ENCODE assay signal across 8 cellular contexts in genomic region chr12:57229634-57230380, GRCh38. TPM values are rescaled to one million over a fixed set of nuclear protein-coding genes. Genes with fewer than 3 reads are reported as not detected.
DNase-seq lines count a peak whose midpoint lies in the region; ATAC-seq and TF ChIP-seq lines count a peak whose summit lies in the region.

TSS of gene SHMT2 (plus strand) at chr12:57229711. CDS start at chr12:57229779, 68 bp downstream.

- peaks cover 29% of the 10 kb centered on the region for H3K27me3 Mint-ChIP-seq in activated T-cell treated with anti-CD3 and anti-CD28 coated beads, Interleukin-2, amount 50 U/mL, for 72 hours (ENCODE audit: low read depth)
- peaks cover 9 to 16% (median 10%) of the 10 kb centered on the region in 3 donors for H3K27me3 Mint-ChIP-seq in naive B cell

- peak within 1 kb of the TSS; percentile 91 for H3K27ac ChIP-seq in fibroblast of lung (ENCODE audit: insufficient read depth, low read length)

- peak within 1 kb of the TSS; percentile 99 for H3K4me2 ChIP-seq in fibroblast of lung (ENCODE audit: extremely low read depth, insufficient read depth, low read length)

- H3K9me3 ChIP-seq in fibroblast of lung (ENCODE audit: control insufficient read depth, insufficient read depth, low read depth, low read length) = no peaks in the 10 kb centered on the region

- peaks cover 31 to 37% of the 10 kb centered on the region in 2 donors for H3K36me3 Mint-ChIP-seq in activated T-cell treated with anti-CD3 and anti-CD28 coated beads, Interleukin-2, amount 50 U/mL, for 72 hours (ENCODE audit: insufficient read depth in 2 of 2)
- H3K36me3 Mint-ChIP-seq in naive B cell = peaks cover 6 to 30% of the 10 kb centered on the region in 2 donors
- H3K36me3 Mint-ChIP-seq in stimulated activated effector memory CD8-positive, alpha-beta T cell treated with anti-CD3 and anti-CD28 coated beads, Interleukin-12 subunit alpha, Interleukin-12 subunit beta, amount 100 ng/mL, for 72 hours = peaks cover 62% of the 10 kb centered on the region

- peak within 1 kb of the TSS; percentile 88 for H3K9ac ChIP-seq in fibroblast of lung (ENCODE audit: insufficient read depth, low read length)

- peak within 1 kb of the TSS; percentile 93 to 100 for H3K4me3 Mint-ChIP-seq in activated T-cell treated with anti-CD3 and anti-CD28 coated beads, Interleukin-2, amount 50 U/mL, for 72 hours
- H3K4me3 Mint-ChIP-seq in naive B cell = peak within 1 kb of the TSS; percentile 96 to 99 (median 98)
- H3K4me3 Mint-ChIP-seq in stimulated activated effector memory CD8-positive, alpha-beta T cell treated with anti-CD3 and anti-CD28 coated beads, Interleukin-12 subunit alpha, Interleukin-12 subunit beta, amount 100 ng/mL, for 72 hours = peak within 1 kb of the TSS; percentile 100

- peaks cover 28% of the 10 kb centered on the region for H3K36me3 ChIP-seq in fibroblast of lung (ENCODE audit: control insufficient read depth, insufficient read depth, low read length)

- H3K9me3 Mint-ChIP-seq in activated T-cell treated with anti-CD3 and anti-CD28 coated beads, Interleukin-2, amount 50 U/mL, for 72 hours = no peaks in the 10 kb centered on the region
- peaks cover 0 to 5% (median 0%) of the 10 kb centered on the region in 7 donors for H3K9me3 Mint-ChIP-seq in naive B cell
- H3K9me3 Mint-ChIP-seq in stimulated activated effector memory CD8-positive, alpha-beta T cell treated with anti-CD3 and anti-CD28 coated beads, Interleukin-12 subunit alpha, Interleukin-12 subunit beta, amount 100 ng/mL, for 72 hours = no peaks in the 10 kb centered on the region

- peaks cover 34% of the 10 kb centered on the region for H3K4me1 ChIP-seq in fibroblast of lung (ENCODE audit: control insufficient read depth, extremely low read depth, insufficient read depth, low read length)

- peaks cover 3% of the 10 kb centered on the region for H3K27me3 ChIP-seq in fibroblast of lung (ENCODE audit: control insufficient read depth, insufficient read depth, low read length)

- H2AFZ ChIP-seq in fibroblast of lung (ENCODE audit: low read length) = peak within 1 kb of the TSS; percentile 11

- peaks cover 28% of the 10 kb centered on the region for H3K79me2 ChIP-seq in fibroblast of lung (ENCODE audit: control insufficient read depth, insufficient read depth, low read length)

- ATAC-seq in GM21717 (IDR thresholded peaks at IDR 0.05; ENCODE audit: unreplicated experiment) (peak; percentile 39), naive B cell (ENCODE audit: low read depth in 2 of 2) (peak; percentile 19 to 39)
- peak; percentile 62 to 68 for ATAC-seq in activated T-cell treated with anti-CD3 and anti-CD28 coated beads, Interleukin-2, amount 50 U/mL, for 72 hours (replicated peaks in 1 of 2)
- peak; percentile 78 for ATAC-seq in stimulated activated effector memory CD8-positive, alpha-beta T cell treated with anti-CD3 and anti-CD28 coated beads, Interleukin-12 subunit alpha, Interleukin-12 subunit beta, amount 100 ng/mL, for 72 hours

- no peak for TF ChIP-seq CTCF in fibroblast of lung (conservative IDR thresholded peaks at IDR 0.05 in 1 of 2, IDR thresholded peaks at IDR 0.05 in 1 of 2; ENCODE audit: low read depth in 1 of 2, low read length in 2 of 2)

- peaks cover 2% of the 10 kb centered on the region for H4K20me1 ChIP-seq in fibroblast of lung (ENCODE audit: control insufficient read depth, extremely low read depth, insufficient read depth, low read length)

- H3K4me1 Mint-ChIP-seq in activated T-cell treated with anti-CD3 and anti-CD28 coated beads, Interleukin-2, amount 50 U/mL, for 72 hours (ENCODE audit: low read depth) = peaks cover 77% of the 10 kb centered on the region
- peaks cover 64 to 88% (median 87%) of the 10 kb centered on the region in 3 donors for H3K4me1 Mint-ChIP-seq in naive B cell
- H3K4me1 Mint-ChIP-seq in stimulated activated effector memory CD8-positive, alpha-beta T cell treated with anti-CD3 and anti-CD28 coated beads, Interleukin-12 subunit alpha, Interleukin-12 subunit beta, amount 100 ng/mL, for 72 hours = peaks cover 65% of the 10 kb centered on the region

- H3K27ac Mint-ChIP-seq in activated T-cell treated with anti-CD3 and anti-CD28 coated beads, Interleukin-2, amount 50 U/mL, for 72 hours = peak within 1 kb of the TSS; percentile 100
- H3K27ac Mint-ChIP-seq in naive B cell = peak within 1 kb of the TSS; percentile 93 to 97 (median 96)
- peak within 1 kb of the TSS; percentile 100 for H3K27ac Mint-ChIP-seq in stimulated activated effector memory CD8-positive, alpha-beta T cell treated with anti-CD3 and anti-CD28 coated beads, Interleukin-12 subunit alpha, Interleukin-12 subunit beta, amount 100 ng/mL, for 72 hours

- DNase-seq in DMS153 (lab: John Stamatoyannopoulos, UW) = peak; percentile 89
- peak; percentile 91 to 93 for DNase-seq in Kasumi-1 (lab: John Stamatoyannopoulos, UW)
- peak; percentile 99 for DNase-seq in RKO (ENCODE audit: low spot score)
- DNase-seq in activated T-cell treated with anti-CD3 and anti-CD28 coated beads, Interleukin-2, amount 50 U/mL, for 72 hours = peak; percentile 93 to 94
- peak; percentile 89 to 96 for DNase-seq in fibroblast of lung (ENCODE audit: low read depth in 2 of 2)
- peak; percentile 90 for DNase-seq in naive B cell
- DNase-seq in stimulated activated effector memory CD8-positive, alpha-beta T cell treated with anti-CD3 and anti-CD28 coated beads, Interleukin-12 subunit alpha, Interleukin-12 subunit beta, amount 100 ng/mL, for 72 hours (ENCODE audit: low spot score in 2 of 2) = peak; percentile 82 to 96

- H3K4me3 ChIP-seq in fibroblast of lung (replicated peaks in 1 of 4; ENCODE audit: control extremely low read depth in 1 of 4, insufficient read depth in 1 of 4, low read depth in 3 of 4, low read length in 4 of 4) = peak within 1 kb of the TSS; percentile 58 to 97 (median 88)

RNA-seq across cellular contexts. Expression of gene SHMT2, which starts in this region (rescaled TPM):
- total RNA-seq in activated T-cell treated with anti-CD3 and anti-CD28 coated beads, Interleukin-2, amount 50 U/mL, for 72 hours = 100 to 1,000 TPM; 507 to 550 TPM
- total RNA-seq in fibroblast of lung = 358 and 380 TPM in 2 replicates
- polyA plus RNA-seq in fibroblast of lung (139 and 154 TPM in 2 replicates), naive B cell (ENCODE audit: low read depth in 6 of 6) (100 to 1,000 TPM; 160 to 183 (median 173) TPM)
- polyA plus RNA-seq in fibroblast of lung (2012) = 144 and 150 TPM in 2 replicates
- 360 and 376 TPM in 2 replicates for polyA minus RNA-seq in fibroblast of lung (ENCODE audit: low replicate concordance)

Comparison
In these comparisons a context has a peak if more than half of its experiments do, and no peak if none do; other contexts are left out.
1. Peak in every context shown above with its lines: DNase-seq, ATAC-seq, H3K4me3 ChIP-seq and H3K27ac ChIP-seq.